In the genomic region with DNA sequence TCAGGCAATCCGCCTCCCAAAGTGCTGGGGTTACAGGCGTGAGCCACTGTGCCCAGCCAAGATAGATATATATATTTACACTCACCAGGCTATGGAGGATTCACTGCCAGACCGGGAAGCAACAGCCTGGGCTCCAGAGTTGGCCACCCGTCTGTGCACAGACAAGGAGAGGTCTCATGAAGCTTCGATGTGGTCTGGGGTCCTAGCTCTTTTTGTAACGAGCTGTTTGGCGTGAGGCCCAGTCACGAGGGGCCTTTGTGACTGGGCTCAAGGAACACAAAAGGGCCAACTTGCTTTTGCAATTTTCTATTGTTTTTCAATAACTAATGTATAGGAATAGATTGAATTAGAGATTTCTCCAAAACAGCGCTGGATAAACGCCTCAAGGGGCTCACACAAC, we compare ENCODE assay signal across 20 cellular contexts.
DNase-seq lines count a peak whose midpoint lies in the region; ATAC-seq, FAIRE-seq and TF ChIP-seq lines count a peak whose summit lies in the region.
"Had no signal": no experiment of that assay in that cellular context is flagged by ENCODE, and none has a peak within 500 bp of the region (broad histone marks: within the 10 kb centered on the region; RNA-seq: fewer than 3 reads in every experiment).

No MANE protein-coding gene starts in this region.

- H4K20me1 ChIP-seq in HepG2 (ENCODE audit: insufficient read depth, low read length), result no peaks in the 10 kb centered on the region

- TF ChIP-seq POLR2A in A549 (IDR thresholded peaks at IDR 0.05; ENCODE audit: low read length), result no peak
- TF ChIP-seq POLR2A in HepG2 (IDR thresholded peaks at IDR 0.05; ENCODE audit: insufficient read depth in 1 of 2, low read depth in 2 of 2, low read length in 2 of 2), result no peak

- H3K27me3 Mint-ChIP-seq in Calu3 (ENCODE audit: unreplicated experiment), result no peaks in the 10 kb centered on the region
- peaks cover 46% of the 10 kb centered on the region for H3K27me3 Mint-ChIP-seq in stimulated activated memory B cell treated with anti-CD40 and anti-IgM and Interleukin-4, amounts not matched to agents 10 μg/mL and 1 μg/mL and 100 μg/mL, for 72 hours

- TF ChIP-seq EP300 in A549 (IDR thresholded peaks at IDR 0.05) (no peak), HepG2 (IDR thresholded peaks at IDR 0.05; ENCODE audit: low read depth in 2 of 2, low read length in 2 of 2) (no peak), HepG2 (CRISPR knock-in tag; IDR thresholded peaks at IDR 0.05; ENCODE audit: borderline replicate concordance) (no peak)

- peak overlapping the region; percentile 49 for H3K4me2 ChIP-seq in A549
- H3K4me2 ChIP-seq in HepG2 (ENCODE audit: low read depth, low read length), result peak overlapping the region; percentile 40

- ATAC-seq in A549 (no peak), HepG2 (no peak), HG02973 (IDR thresholded peaks at IDR 0.05; ENCODE audit: unreplicated experiment) (no peak), right cardiac atrium (no peak)
- ATAC-seq in stimulated activated memory B cell treated with anti-CD40 and anti-IgM and Interleukin-4, amounts not matched to agents 10 μg/mL and 1 μg/mL and 100 μg/mL, for 72 hours, result no peak

- peak overlapping the region; percentile 82 to 86 for H3K27ac ChIP-seq in A549
- peak overlapping the region; percentile 80 for H3K27ac ChIP-seq in epithelial cell of prostate
- no peak overlapping the region for H3K27ac ChIP-seq in HepG2 (ENCODE audit: extremely low read length, insufficient read depth, low read length)
- H3K27ac ChIP-seq in right cardiac atrium (ENCODE audit: low read length), result no peak overlapping the region
- H3K27ac ChIP-seq: C4-2B, GM23248 had no signal

- TF ChIP-seq RAD21 in A549 (conservative IDR thresholded peaks at IDR 0.05 in 1 of 2, IDR thresholded peaks at IDR 0.05 in 1 of 2) (no peak), HepG2 (CRISPR knock-in tag; IDR thresholded peaks at IDR 0.05) (no peak)

- no peak for DNase-seq in A549 (ENCODE audit: low read depth in 1 of 2, low spot score in 1 of 2)
- no peak for DNase-seq in Calu3
- DNase-seq in epithelial cell of prostate (ENCODE audit: low read depth, low spot score), result no peak
- no peak for DNase-seq in HepG2 (ENCODE audit: low spot score)
- DNase-seq in right cardiac atrium, result no peak
- no peak for DNase-seq in activated CD4-positive, alpha-beta T cell treated with anti-CD3 and anti-CD28 coated beads for 1 hour
- DNase-seq: AML-193; Caco-2; CD4-positive, alpha-beta T cell; DMS153; DMS79; GDM1; KBM-7 had no signal

- intact Hi-C loops in Calu3 (cut with micrococcal nuclease; ENCODE audit: unreplicated experiment) (no loop called here), HepG2 (cut with micrococcal nuclease; ENCODE audit: unreplicated experiment) (no loop called here), right cardiac atrium (cut with DNase I) (no loop called here)

- H3K4me3 ChIP-seq in A549, result no peak overlapping the region
- H3K4me3 ChIP-seq in HepG2 (replicated peaks in 1 of 3; ENCODE audit: insufficient read depth in 1 of 3, low read depth in 2 of 3, low read length in 3 of 3), result no peak overlapping the region
- no peak overlapping the region for H3K4me3 ChIP-seq in right cardiac atrium (ENCODE audit: low read length)
- H3K4me3 ChIP-seq: GM23248, HAP-1 had no signal

- no peak overlapping the region for H3K9ac ChIP-seq in HepG2 (ENCODE audit: insufficient read depth, low read depth, low read length)
- H3K9ac ChIP-seq: GM23248 had no signal

- H3K27ac Mint-ChIP-seq in Calu3 (ENCODE audit: unreplicated experiment), result peak overlapping the region; percentile 33
- H3K27ac Mint-ChIP-seq in stimulated activated memory B cell treated with anti-CD40 and anti-IgM and Interleukin-4, amounts not matched to agents 10 μg/mL and 1 μg/mL and 100 μg/mL, for 72 hours, result no peak overlapping the region
- H3K27ac Mint-ChIP-seq: CD4-positive, alpha-beta T cell; IgD-negative memory B cell had no signal

- 62% methylated on average over 10 of the region's 10 CpGs for WGBS in A549 (ENCODE audit: missing lambda C conversion rate)
- WGBS in HepG2 (ENCODE audit: low lambda C conversion rate), result 22% methylated on average over 8 of the region's 10 CpGs
- 63% methylated on average over 10 of the region's 10 CpGs for WGBS in right cardiac atrium

- no peak overlapping the region for H2AFZ ChIP-seq in HepG2 (ENCODE audit: low read length)
- H2AFZ ChIP-seq: GM23248 had no signal

- no peaks in the 10 kb centered on the region; a peak in 1 of 5 replicates for H3K27me3 ChIP-seq in HepG2 (ENCODE audit: control insufficient read depth in 1 of 2, insufficient read depth in 2 of 2, low read length in 2 of 2)
- H3K27me3 ChIP-seq in right cardiac atrium (ENCODE audit: control insufficient read depth, insufficient read depth), result no peaks in the 10 kb centered on the region

- H3K4me1 ChIP-seq in A549, result peaks cover 51% of the 10 kb centered on the region
- peaks cover 48% of the 10 kb centered on the region for H3K4me1 ChIP-seq in HepG2 (ENCODE audit: insufficient read depth, low read length)
- no peaks in the 10 kb centered on the region for H3K4me1 ChIP-seq in right cardiac atrium (ENCODE audit: control insufficient read depth, insufficient read depth, low read length)
- H3K4me1 ChIP-seq: Caco-2 had no signal

- in situ Hi-C loops in HepG2 (cut with HindIII; ENCODE audit: extremely low pct_ligation_motif_present, low pct_unique_long_range_greater_than_20kb), result no loop called here

- peaks cover 11% of the 10 kb centered on the region; the same call in 1 of the 3 replicates for H3K9me3 ChIP-seq in A549
- peaks cover 11% of the 10 kb centered on the region for H3K9me3 ChIP-seq in HepG2 (ENCODE audit: low read length)
- no peaks in the 10 kb centered on the region for H3K9me3 ChIP-seq in right cardiac atrium (ENCODE audit: control insufficient read depth, low read length)
- H3K9me3 ChIP-seq: HAP-1 had no signal

- H3K36me3 Mint-ChIP-seq in Calu3 (ENCODE audit: insufficient read depth, unreplicated experiment), result peaks cover 26% of the 10 kb centered on the region
- H3K36me3 Mint-ChIP-seq in stimulated activated memory B cell treated with anti-CD40 and anti-IgM and Interleukin-4, amounts not matched to agents 10 μg/mL and 1 μg/mL and 100 μg/mL, for 72 hours, result no peaks in the 10 kb centered on the region
- H3K36me3 Mint-ChIP-seq: IgD-negative memory B cell had no signal

- BruUV-seq in Calu3 (replicated peaks; lab: Mats Ljungman, UMichigan) (no TSS peak), HepG2 (replicated peaks; lab: Mats Ljungman, UMichigan) (no TSS peak)

- no peaks in the 10 kb centered on the region for H3K79me2 ChIP-seq in HepG2 (ENCODE audit: insufficient read depth, low read length)

- TF ChIP-seq CTCF in A549 (IDR thresholded peaks at IDR 0.05) (no peak), Calu3 (IDR thresholded peaks at IDR 0.05; ENCODE audit: unreplicated experiment) (no peak), HepG2 (CRISPR knock-in tag; IDR thresholded peaks at IDR 0.05) (no peak)

- peaks cover 38% of the 10 kb centered on the region for H3K4me1 Mint-ChIP-seq in Calu3 (ENCODE audit: low read depth, unreplicated experiment)
- H3K4me1 Mint-ChIP-seq in stimulated activated memory B cell treated with anti-CD40 and anti-IgM and Interleukin-4, amounts not matched to agents 10 μg/mL and 1 μg/mL and 100 μg/mL, for 72 hours, result peaks cover 17% of the 10 kb centered on the region

- no peak overlapping the region for H3K4me3 Mint-ChIP-seq in Calu3 (ENCODE audit: low read depth, unreplicated experiment)
- H3K4me3 Mint-ChIP-seq in stimulated activated memory B cell treated with anti-CD40 and anti-IgM and Interleukin-4, amounts not matched to agents 10 μg/mL and 1 μg/mL and 100 μg/mL, for 72 hours, result no peak overlapping the region
- H3K4me3 Mint-ChIP-seq: CD4-positive, alpha-beta T cell; IgD-negative memory B cell had no signal

- POLR2A ChIA-PET in A549 (lab: Yijun Ruan, JAX), result interaction anchor here (1.3 kb wide), 1 partner anchor 78 kb away, joined by 7 read pairs; a partner anchor contains a TSS
- POLR2A ChIA-PET in HepG2 (lab: Yijun Ruan, JAX), result interaction anchor here (1.6 kb wide), 1 partner anchor 10 kb away, joined by 7 read pairs; no protein-coding TSS in a partner anchor

- no peaks in the 10 kb centered on the region for H3K36me3 ChIP-seq in HepG2 (replicated peaks in 1 of 2; ENCODE audit: control insufficient read depth in 1 of 2, insufficient read depth in 2 of 2, low read length in 2 of 2)
- H3K36me3 ChIP-seq: HAP-1 had no signal

- H3K9me3 Mint-ChIP-seq in Calu3 (ENCODE audit: low read depth, unreplicated experiment), result no peaks in the 10 kb centered on the region
- H3K9me3 Mint-ChIP-seq in stimulated activated memory B cell treated with anti-CD40 and anti-IgM and Interleukin-4, amounts not matched to agents 10 μg/mL and 1 μg/mL and 100 μg/mL, for 72 hours, result peaks cover 3% of the 10 kb centered on the region
- H3K9me3 Mint-ChIP-seq: CD4-positive, alpha-beta T cell had no signal

- CTCF ChIA-PET in A549 (lab: Yijun Ruan, JAX), result interaction anchor here (0.6 to 1.3 kb wide), 9 partner anchors 8 to 147 kb away, joined by 3 read pairs; no protein-coding TSS in a partner anchor
- CTCF ChIA-PET in Calu3 (lab: Charles Lee), result interaction anchor here (0.6 kb wide), 1 partner anchor 12 kb away, joined by 4 read pairs; no protein-coding TSS in a partner anchor
- CTCF ChIA-PET in HepG2 (lab: Yijun Ruan, JAX; ENCODE audit: low intra/inter-chr PET ratio, low total read pairs), result no interaction called here

- FAIRE-seq in A549 (lab: Jason Lieb, UNC), result no peak
- FAIRE-seq in HepG2 (lab: Jason Lieb, UNC), result no peak
- FAIRE-seq: HTR-8/SVneo had no signal

TF ChIP-seq in A549, 52 proteins besides CTCF, POLR2A, EP300 and RAD21 (continues in another document):
- TF ChIP-seq ZSCAN20 (CRISPR knock-in tag; IDR thresholded peaks at IDR 0.05) (no peak), HOXA7 (CRISPR knock-in tag; IDR thresholded peaks at IDR 0.05) (no peak), NR3C1 (IDR thresholded peaks at IDR 0.05) (no peak), FOXS1 (CRISPR knock-in tag; IDR thresholded peaks at IDR 0.05) (no peak)

TF ChIP-seq in HepG2, 621 proteins besides CTCF, POLR2A, EP300 and RAD21 (continues in another document):
- TF ChIP-seq SIX4 (CRISPR knock-in tag; IDR thresholded peaks at IDR 0.05) (no peak), KDM3A (CRISPR knock-in tag; IDR thresholded peaks at IDR 0.05; ENCODE audit: low read depth) (no peak), MTA1 (CRISPR knock-in tag; IDR thresholded peaks at IDR 0.05; ENCODE audit: borderline replicate concordance) (no peak)
- TF ChIP-seq, protein P1, sequence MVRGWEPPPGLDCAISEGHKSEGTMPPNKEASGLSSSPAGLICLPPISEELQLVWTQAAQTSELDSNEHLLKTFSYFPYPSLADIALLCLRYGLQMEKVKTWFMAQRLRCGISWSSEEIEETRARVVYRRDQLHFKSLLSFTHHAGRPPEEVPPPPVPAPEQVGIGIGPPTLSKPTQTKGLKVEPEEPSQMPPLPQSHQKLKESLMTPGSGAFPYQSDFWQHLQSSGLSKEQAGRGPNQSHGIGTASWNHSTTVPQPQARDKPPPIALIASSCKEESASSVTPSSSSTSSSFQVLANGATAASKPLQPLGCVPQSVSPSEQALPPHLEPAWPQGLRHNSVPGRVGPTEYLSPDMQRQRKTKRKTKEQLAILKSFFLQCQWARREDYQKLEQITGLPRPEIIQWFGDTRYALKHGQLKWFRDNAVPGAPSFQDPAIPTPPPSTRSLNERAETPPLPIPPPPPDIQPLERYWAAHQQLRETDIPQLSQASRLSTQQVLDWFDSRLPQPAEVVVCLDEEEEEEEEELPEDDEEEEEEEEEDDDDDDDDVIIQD (CRISPR knock-in tag; IDR thresholded peaks at IDR 0.05; ENCODE audit: low read depth), result no peak

Comparison
In these comparisons a context has a peak if more than half of its experiments do, and no peak if none do; other contexts are left out.
1. H3K27ac ChIP-seq: peak in A549 (2 of 2) and epithelial cell of prostate (single experiment); none in HepG2 (single experiment) and right cardiac atrium (single experiment).